Comparison of ENCODE assay signal across 1 cellular context in the genomic region with DNA sequence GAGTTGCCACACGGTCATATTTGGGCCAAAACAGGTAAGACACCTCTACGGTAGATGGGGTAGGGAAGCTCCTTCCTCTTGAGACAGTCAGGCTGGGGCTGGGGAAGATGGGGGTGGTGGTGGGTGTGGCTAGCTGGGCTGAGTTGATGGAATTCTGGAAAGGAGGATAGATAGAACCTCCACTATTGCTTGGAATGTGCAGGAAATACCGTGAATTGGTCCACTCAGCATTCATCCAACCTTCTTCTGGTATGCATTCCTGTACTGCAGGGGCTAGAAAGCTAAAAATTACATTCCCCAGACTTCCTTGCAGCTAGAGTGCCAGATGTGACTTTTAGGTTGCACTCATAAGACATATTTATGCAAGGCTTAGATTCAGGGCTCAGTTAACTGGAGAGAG.
TF ChIP-seq lines count a peak whose summit lies in the region.

No MANE protein-coding gene starts in this region.

TF ChIP-seq in IMR-90, 13 proteins besides CTCF, POLR2A, EP300 and RAD21 (continued from another document):
- no peak for TF ChIP-seq CEBPB (IDR thresholded peaks at IDR 0.05; ENCODE audit: low read depth, low read length)
- no peak for TF ChIP-seq NFE2L2 (IDR thresholded peaks at IDR 0.05; ENCODE audit: low read depth, low read length)
- no peak for TF ChIP-seq BHLHE40 (IDR thresholded peaks at IDR 0.05; ENCODE audit: low read depth, low read length)
- no peak for TF ChIP-seq FOS (IDR thresholded peaks at IDR 0.05; ENCODE audit: low read depth, low read length)
- TF ChIP-seq, protein P1, sequence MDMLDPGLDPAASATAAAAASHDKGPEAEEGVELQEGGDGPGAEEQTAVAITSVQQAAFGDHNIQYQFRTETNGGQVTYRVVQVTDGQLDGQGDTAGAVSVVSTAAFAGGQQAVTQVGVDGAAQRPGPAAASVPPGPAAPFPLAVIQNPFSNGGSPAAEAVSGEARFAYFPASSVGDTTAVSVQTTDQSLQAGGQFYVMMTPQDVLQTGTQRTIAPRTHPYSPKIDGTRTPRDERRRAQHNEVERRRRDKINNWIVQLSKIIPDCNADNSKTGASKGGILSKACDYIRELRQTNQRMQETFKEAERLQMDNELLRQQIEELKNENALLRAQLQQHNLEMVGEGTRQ (IDR thresholded peaks at IDR 0.05; ENCODE audit: low read depth, low read length) = no peak
- no peak for TF ChIP-seq MAZ (IDR thresholded peaks at IDR 0.05; ENCODE audit: borderline replicate concordance, low read depth, low read length)
- no peak for TF ChIP-seq SMC3 (IDR thresholded peaks at IDR 0.05; ENCODE audit: low read depth, low read length)
